Comparison of ENCODE assay signal across 23 cellular contexts in genomic region chr12:3671330-3672112, GRCh38.
"Had no signal": no experiment of that assay in that cellular context is flagged by ENCODE, and none has a peak within 500 bp of the region (broad histone marks: within the 10 kb centered on the region; RNA-seq: fewer than 3 reads in every experiment).

No MANE protein-coding gene starts in this region.

- H3K4me3 Mint-ChIP-seq: activated B cell treated with CpG ODN at 0.5 μM for 24 hours; activated CD4-positive, alpha-beta T cell treated with anti-CD3 and anti-CD28 coated beads, Interleukin-2, amount 10 ng/mL, durations not matched to agents 24 days and 14 days; activated naive CD8-positive, alpha-beta T cell treated with anti-CD3 and anti-CD28 coated beads, Interleukin-2, amount 10 ng/mL, durations not matched to agents 7 days and 5 days; T-cell had no signal

- H3K9me3 Mint-ChIP-seq: activated B cell treated with CpG ODN at 0.5 μM for 24 hours; activated CD4-positive, alpha-beta T cell treated with anti-CD3 and anti-CD28 coated beads, Interleukin-2, amount 10 ng/mL, durations not matched to agents 24 days and 14 days; activated naive CD8-positive, alpha-beta T cell treated with anti-CD3 and anti-CD28 coated beads, Interleukin-2, amount 10 ng/mL, durations not matched to agents 7 days and 5 days; T-cell had no signal

- H3K27ac ChIP-seq: adrenal gland, PC-9 had no signal

- ATAC-seq: T-cell had no signal

- DNase-seq: activated B cell treated with CpG ODN at 0.5 μM for 24 hours; activated CD4-positive, alpha-beta T cell treated with anti-CD3 and anti-CD28 coated beads for 1 hour; activated CD4-positive, alpha-beta T cell treated with anti-CD3 and anti-CD28 coated beads, Interleukin-2, amount 10 ng/mL, durations not matched to agents 24 days and 14 days; activated CD4-positive, alpha-beta T cell treated with anti-CD3 and anti-CD28 coated beads, Interleukin-2, amount 50 U/mL, for 48 hours; activated naive CD4-positive, alpha-beta T cell treated with anti-CD3 and anti-CD28 coated beads, Interleukin-2, amount 50 U/mL, for 16 hours; activated naive CD8-positive, alpha-beta T cell treated with anti-CD3 and anti-CD28 coated beads, Interleukin-2, amount 10 ng/mL, durations not matched to agents 7 days and 5 days; activated T-cell treated with anti-CD3 and anti-CD28 coated beads for 4 hours; adrenal gland; anterior cingulate cortex; central memory CD4-positive, alpha-beta T cell; Karpas-422; MM.1S; NCI-H1436 treated with DMSO at 0.1 percent for 48 hours; NCI-H187; NCI-H2081; NCI-H446; NCI-H524; PC-9; SIG-M5; T-cell; T-helper 2 cell; T1000 had no signal

- FAIRE-seq: TTC549 had no signal

- H3K27me3 Mint-ChIP-seq: activated B cell treated with CpG ODN at 0.5 μM for 24 hours; activated CD4-positive, alpha-beta T cell treated with anti-CD3 and anti-CD28 coated beads, Interleukin-2, amount 10 ng/mL, durations not matched to agents 24 days and 14 days; activated naive CD8-positive, alpha-beta T cell treated with anti-CD3 and anti-CD28 coated beads, Interleukin-2, amount 10 ng/mL, durations not matched to agents 7 days and 5 days; T-cell had no signal

- H3K36me3 ChIP-seq: adrenal gland had no signal

- H3K27me3 ChIP-seq: adrenal gland had no signal

- H3K4me1 Mint-ChIP-seq: activated B cell treated with CpG ODN at 0.5 μM for 24 hours, T-cell had no signal

- H3K4me3 ChIP-seq: adrenal gland, PC-9 had no signal

- H3K4me1 ChIP-seq: adrenal gland had no signal

- H3K9me3 ChIP-seq: adrenal gland had no signal

- H3K27ac Mint-ChIP-seq: activated B cell treated with CpG ODN at 0.5 μM for 24 hours; activated CD4-positive, alpha-beta T cell treated with anti-CD3 and anti-CD28 coated beads, Interleukin-2, amount 10 ng/mL, durations not matched to agents 24 days and 14 days; activated naive CD8-positive, alpha-beta T cell treated with anti-CD3 and anti-CD28 coated beads, Interleukin-2, amount 10 ng/mL, durations not matched to agents 7 days and 5 days; T-cell had no signal
